24 cellular contexts compared by ENCODE assay signal in the genomic region with DNA sequence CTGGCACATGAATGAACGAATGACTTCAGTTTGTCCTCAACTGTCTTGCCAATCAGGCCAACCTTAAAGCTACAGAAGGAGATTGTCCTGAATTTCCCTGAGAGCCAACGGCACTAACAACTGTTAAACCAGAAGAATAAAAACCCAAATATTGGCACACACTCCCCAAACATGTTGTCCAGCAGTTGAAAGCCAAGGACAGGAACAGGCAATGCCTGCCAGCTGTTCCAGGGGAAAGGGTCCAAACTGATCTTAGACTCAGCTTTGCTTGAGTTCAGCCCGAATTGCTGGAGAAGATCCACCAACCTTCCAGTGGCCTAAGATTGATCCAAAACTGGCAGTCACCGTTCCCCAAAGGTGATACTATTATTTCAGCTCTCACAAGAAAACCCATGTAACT. TPM values are rescaled to one million over a fixed set of nuclear protein-coding genes. Genes with fewer than 3 reads are reported as not detected.
"Had no signal": no experiment of that assay in that cellular context is flagged by ENCODE, and none has a peak within 500 bp of the region (broad histone marks: within the 10 kb centered on the region; RNA-seq: fewer than 3 reads in every experiment).

No MANE protein-coding gene starts in this region.

- DNase-seq: activated CD4-positive, alpha-beta memory T cell treated with anti-CD3 and anti-CD28 coated beads, Interleukin-2, amount 10 ng/mL, durations not matched to agents 7 days and 5 days; activated CD4-positive, alpha-beta T cell treated with anti-CD3 and anti-CD28 coated beads for 1 hour; activated CD4-positive, alpha-beta T cell treated with anti-CD3 and anti-CD28 coated beads, Interleukin-2, amount 10 ng/mL, durations not matched to agents 7 days and 5 days; activated CD8-positive, alpha-beta memory T cell treated with anti-CD3 and anti-CD28 coated beads, Interleukin-2, amount 50 U/mL, for 48 hours; activated gamma-delta T cell; activated naive CD4-positive, alpha-beta T cell treated with anti-CD3 and anti-CD28 coated beads, Interleukin-2, amount 50 U/mL, for 16 hours; activated T-cell treated with anti-CD3 and anti-CD28 coated beads, Interleukin-2, amount 50 U/mL, for 24 hours; effector CD8-positive, alpha-beta T cell; esophagus squamous epithelium; kidney; left lung; nucleus accumbens; right lobe of liver; stimulated activated CD4-positive, alpha-beta T cell treated with anti-CD3 and anti-CD28 coated beads, Interleukin-4, amount 100 ng/mL, for 24 hours; T-helper 2 cell; thyroid gland had no signal

- H3K9me3 Mint-ChIP-seq: activated T-cell treated with anti-CD3 and anti-CD28 coated beads, Interleukin-2, amount 50 U/mL, for 24 hours; stimulated activated effector memory CD8-positive, alpha-beta T cell treated with anti-CD3 and anti-CD28 coated beads, Interleukin-12 subunit alpha, Interleukin-12 subunit beta, amount 100 ng/mL, for 72 hours; stimulated activated naive CD8-positive, alpha-beta T cell treated with anti-CD3 and anti-CD28 coated beads, Interleukin-15, Interleukin-2, amounts not matched to agents 100 ng/mL and 50 ng/mL, for 24 hours had no signal

- H3K4me3 ChIP-seq: esophagus squamous epithelium, hepatocyte, left lung, right lobe of liver, skin epidermis, thyroid gland had no signal

- H3K36me3 ChIP-seq: esophagus squamous epithelium, left lung, right lobe of liver, thyroid gland had no signal

- H3K4me1 Mint-ChIP-seq: activated CD4-positive, alpha-beta memory T cell treated with anti-CD3 and anti-CD28 coated beads, Interleukin-2, amount 10 ng/mL, durations not matched to agents 7 days and 5 days; activated CD4-positive, alpha-beta T cell treated with anti-CD3 and anti-CD28 coated beads, Interleukin-2, amount 10 ng/mL, durations not matched to agents 7 days and 5 days; stimulated activated effector memory CD8-positive, alpha-beta T cell treated with anti-CD3 and anti-CD28 coated beads, Interleukin-12 subunit alpha, Interleukin-12 subunit beta, amount 100 ng/mL, for 72 hours had no signal

- H3K4me1 ChIP-seq: left lung, parathyroid adenoma, right lobe of liver, thyroid gland had no signal

- H3K36me3 Mint-ChIP-seq: stimulated activated effector memory CD8-positive, alpha-beta T cell treated with anti-CD3 and anti-CD28 coated beads, Interleukin-12 subunit alpha, Interleukin-12 subunit beta, amount 100 ng/mL, for 72 hours had no signal

- H3K27ac Mint-ChIP-seq: activated CD4-positive, alpha-beta memory T cell treated with anti-CD3 and anti-CD28 coated beads, Interleukin-2, amount 10 ng/mL, durations not matched to agents 7 days and 5 days; activated CD4-positive, alpha-beta T cell treated with anti-CD3 and anti-CD28 coated beads, Interleukin-2, amount 10 ng/mL, durations not matched to agents 7 days and 5 days; activated T-cell treated with anti-CD3 and anti-CD28 coated beads, Interleukin-2, amount 50 U/mL, for 24 hours; stimulated activated effector memory CD8-positive, alpha-beta T cell treated with anti-CD3 and anti-CD28 coated beads, Interleukin-12 subunit alpha, Interleukin-12 subunit beta, amount 100 ng/mL, for 72 hours; stimulated activated naive CD8-positive, alpha-beta T cell treated with anti-CD3 and anti-CD28 coated beads, Interleukin-15, Interleukin-2, amounts not matched to agents 100 ng/mL and 50 ng/mL, for 24 hours had no signal

- ATAC-seq: left lung; right lobe of liver; stimulated activated effector memory CD8-positive, alpha-beta T cell treated with anti-CD3 and anti-CD28 coated beads, Interleukin-12 subunit alpha, Interleukin-12 subunit beta, amount 100 ng/mL, for 72 hours had no signal

- H3K9me3 ChIP-seq: esophagus squamous epithelium, left lung, right lobe of liver, thyroid gland had no signal

- H3K4me3 Mint-ChIP-seq: activated CD4-positive, alpha-beta memory T cell treated with anti-CD3 and anti-CD28 coated beads, Interleukin-2, amount 10 ng/mL, durations not matched to agents 7 days and 5 days; activated CD4-positive, alpha-beta T cell treated with anti-CD3 and anti-CD28 coated beads, Interleukin-2, amount 10 ng/mL, durations not matched to agents 7 days and 5 days; activated T-cell treated with anti-CD3 and anti-CD28 coated beads, Interleukin-2, amount 50 U/mL, for 24 hours; stimulated activated effector memory CD8-positive, alpha-beta T cell treated with anti-CD3 and anti-CD28 coated beads, Interleukin-12 subunit alpha, Interleukin-12 subunit beta, amount 100 ng/mL, for 72 hours; stimulated activated naive CD8-positive, alpha-beta T cell treated with anti-CD3 and anti-CD28 coated beads, Interleukin-15, Interleukin-2, amounts not matched to agents 100 ng/mL and 50 ng/mL, for 24 hours had no signal

- H3K27me3 Mint-ChIP-seq: activated CD4-positive, alpha-beta memory T cell treated with anti-CD3 and anti-CD28 coated beads, Interleukin-2, amount 10 ng/mL, durations not matched to agents 7 days and 5 days; activated CD4-positive, alpha-beta T cell treated with anti-CD3 and anti-CD28 coated beads, Interleukin-2, amount 10 ng/mL, durations not matched to agents 7 days and 5 days; activated T-cell treated with anti-CD3 and anti-CD28 coated beads, Interleukin-2, amount 50 U/mL, for 24 hours; stimulated activated naive CD8-positive, alpha-beta T cell treated with anti-CD3 and anti-CD28 coated beads, Interleukin-15, Interleukin-2, amounts not matched to agents 100 ng/mL and 50 ng/mL, for 24 hours had no signal

- H3K27me3 ChIP-seq: esophagus squamous epithelium, hepatocyte, left lung, right lobe of liver, thyroid gland had no signal

- H3K27ac ChIP-seq: epithelial cell of prostate, hepatocyte, left lung, parathyroid adenoma, right lobe of liver, skin epidermis, thyroid gland had no signal

RNA-seq across cellular contexts. Expression of a gene that starts 53.7 kb away (rescaled TPM):
- total RNA-seq: mesenteric fat pad, right lobe of liver, ureter had no signal
